ENCODE assay signal across 22 cellular contexts in genomic region chr3:105490045-105490444, GRCh38.
DNase-seq lines count a peak whose midpoint lies in the region; ATAC-seq and TF ChIP-seq lines count a peak whose summit lies in the region.
"Had no signal": no experiment of that assay in that cellular context is flagged by ENCODE, and none has a peak within 500 bp of the region (broad histone marks: within the 10 kb centered on the region; RNA-seq: fewer than 3 reads in every experiment).

No MANE protein-coding gene starts in this region.

- H3K9me3 Mint-ChIP-seq in neural progenitor cell: peaks cover 30% of the 10 kb centered on the region
- H3K9me3 Mint-ChIP-seq in activated naive CD4-positive, alpha-beta T cell treated with anti-CD3 and anti-CD28 coated beads, Interleukin-2, amount 50 U/mL, for 72 hours: peaks cover 4 to 10% of the 10 kb centered on the region in 2 donors
- H3K9me3 Mint-ChIP-seq in activated CD4-positive, alpha-beta T cell treated with anti-CD3 and anti-CD28 coated beads, Interleukin-2, amount 10 ng/mL, durations not matched to agents 24 days and 14 days: peaks cover 26% of the 10 kb centered on the region

- POLR2A ChIA-PET in PC-9 (lab: Charles Lee; ENCODE audit: unreplicated experiment): no interaction called here

- H3K9ac ChIP-seq in smooth muscle cell (ENCODE audit: low read depth) (no peak overlapping the region), neural progenitor cell (no peak overlapping the region)
- H3K9ac ChIP-seq: GM23248, KMS-11, SK-N-SH had no signal

- peaks cover 6% of the 10 kb centered on the region for H3K36me3 Mint-ChIP-seq in neural progenitor cell
- H3K36me3 Mint-ChIP-seq in activated naive CD4-positive, alpha-beta T cell treated with anti-CD3 and anti-CD28 coated beads, Interleukin-2, amount 50 U/mL, for 72 hours: peaks cover 14 to 24% of the 10 kb centered on the region in 2 donors
- peaks cover 5% of the 10 kb centered on the region for H3K36me3 Mint-ChIP-seq in activated CD4-positive, alpha-beta T cell treated with anti-CD3 and anti-CD28 coated beads, Interleukin-2, amount 10 ng/mL, durations not matched to agents 24 days and 14 days (ENCODE audit: low read depth)

- peaks cover 0 to 15% of the 10 kb centered on the region in 2 donors for H3K9me3 ChIP-seq in left lung
- no peaks in the 10 kb centered on the region for H3K9me3 ChIP-seq in smooth muscle cell (replicated peaks; ENCODE audit: low read depth)
- no peaks in the 10 kb centered on the region for H3K9me3 ChIP-seq in neural progenitor cell (ENCODE audit: low read depth)
- H3K9me3 ChIP-seq in PC-9 (ENCODE audit: insufficient read depth, low read depth): peaks cover 8% of the 10 kb centered on the region

- in situ Hi-C loops in brain microvascular endothelial cell (cut with HindIII; ENCODE audit: low pct_ligation_motif_present, low sequenced_read_pairs): no loop called here

- H3K4me1 ChIP-seq in left lung (no peaks in the 10 kb centered on the region), smooth muscle cell (ENCODE audit: low read depth) (peaks cover 13% of the 10 kb centered on the region), neural progenitor cell (peaks cover 4% of the 10 kb centered on the region), PC-9 (replicated peaks; ENCODE audit: insufficient read depth) (no peaks in the 10 kb centered on the region)

- DNase-seq in AG20443 (ENCODE audit: low spot score) (peak; percentile 11), brain microvascular endothelial cell (peak; percentile 37), left lung (no peak), smooth muscle cell (lab: John Stamatoyannopoulos, UW; ENCODE audit: unreplicated experiment) (no peak), neural progenitor cell (ENCODE audit: low spot score) (no peak), PC-9 (no peak)
- DNase-seq in activated naive CD4-positive, alpha-beta T cell treated with anti-CD3 and anti-CD28 coated beads, Interleukin-2, amount 50 U/mL, for 72 hours (ENCODE audit: low spot score in 2 of 2): no peak
- no peak for DNase-seq in activated CD4-positive, alpha-beta T cell treated with anti-CD3 and anti-CD28 coated beads, Interleukin-2, amount 10 ng/mL, durations not matched to agents 24 days and 14 days
- DNase-seq: BE2C, DMS79, GM23248, HCEC 1CT, NCI-H1092 treated with DMSO at 0.1 percent for 48 hours, NCI-H146, NCI-H2029, NCI-H2227 treated with DMSO at 0.1 percent for 48 hours, NCI-H510A, SIG-M5, SK-N-SH had no signal

- intact Hi-C loops in left lung (cut with DNase I): no loop called here
- intact Hi-C loops in PC-9 (cut with micrococcal nuclease; ENCODE audit: unreplicated experiment): no loop called here
- intact Hi-C loops in activated CD4-positive, alpha-beta T cell treated with anti-CD3 and anti-CD28 coated beads, Interleukin-2, amount 10 ng/mL, durations not matched to agents 24 days and 14 days (cut with micrococcal nuclease): no loop called here

- ATAC-seq in left lung: peak; percentile 79
- no peak for ATAC-seq in activated naive CD4-positive, alpha-beta T cell treated with anti-CD3 and anti-CD28 coated beads, Interleukin-2, amount 50 U/mL, for 72 hours
- ATAC-seq: GM12878, Panc1 had no signal

- peak overlapping the region; percentile 34 for H3K27ac ChIP-seq in brain microvascular endothelial cell
- no peak overlapping the region for H3K27ac ChIP-seq in left lung
- H3K27ac ChIP-seq in smooth muscle cell (ENCODE audit: low read depth): peak overlapping the region; percentile 73
- no peak overlapping the region for H3K27ac ChIP-seq in neural progenitor cell
- no peak overlapping the region for H3K27ac ChIP-seq in PC-9
- H3K27ac ChIP-seq: GM23248, KMS-11 had no signal

- no peaks in the 10 kb centered on the region for H3K27me3 Mint-ChIP-seq in neural progenitor cell (ENCODE audit: insufficient read depth, low read depth)
- H3K27me3 Mint-ChIP-seq in activated CD4-positive, alpha-beta T cell treated with anti-CD3 and anti-CD28 coated beads, Interleukin-2, amount 10 ng/mL, durations not matched to agents 24 days and 14 days: no peaks in the 10 kb centered on the region

- H3K27me3 ChIP-seq in brain microvascular endothelial cell (replicated peaks) (no peaks in the 10 kb centered on the region), left lung (no peaks in the 10 kb centered on the region), smooth muscle cell (ENCODE audit: low read depth) (no peaks in the 10 kb centered on the region), neural progenitor cell (no peaks in the 10 kb centered on the region), PC-9 (ENCODE audit: insufficient read depth, low read depth) (no peaks in the 10 kb centered on the region)
- H3K27me3 ChIP-seq: BE2C had no signal

- TF ChIP-seq CTCF in brain microvascular endothelial cell (IDR thresholded peaks at IDR 0.05; ENCODE audit: low read depth, low read length, missing control alignments) (no peak), left lung (IDR thresholded peaks at IDR 0.05) (no peak), smooth muscle cell (IDR thresholded peaks at IDR 0.05; ENCODE audit: borderline replicate concordance, insufficient read depth, poor library complexity, severe bottlenecking) (no peak), neural progenitor cell (IDR thresholded peaks at IDR 0.05) (no peak), PC-9 (conservative IDR thresholded peaks at IDR 0.05) (no peak)

- H2AFZ ChIP-seq in smooth muscle cell (ENCODE audit: low read depth) (no peak overlapping the region), neural progenitor cell (replicated peaks) (no peak overlapping the region), PC-9 (no peak overlapping the region)
- H2AFZ ChIP-seq: GM23248 had no signal

- H3F3A ChIP-seq in smooth muscle cell (ENCODE audit: low read depth): peaks cover 17% of the 10 kb centered on the region
- no peaks in the 10 kb centered on the region for H3F3A ChIP-seq in neural progenitor cell (ENCODE audit: low read depth)
- H3F3A ChIP-seq in PC-9 (ENCODE audit: insufficient read depth, low read depth): no peaks in the 10 kb centered on the region

- peak overlapping the region; percentile 66 for H3K4me2 ChIP-seq in smooth muscle cell
- H3K4me2 ChIP-seq in neural progenitor cell: no peak overlapping the region
- H3K4me2 ChIP-seq in PC-9: no peak overlapping the region
- H3K4me2 ChIP-seq: KMS-11, SK-N-SH had no signal

- CTCF ChIA-PET in PC-9 (lab: Charles Lee): no interaction called here

- no peak overlapping the region for H3K4me3 ChIP-seq in brain microvascular endothelial cell (ENCODE audit: low read depth, low read length)
- H3K4me3 ChIP-seq in left lung: no peak overlapping the region
- no peak overlapping the region for H3K4me3 ChIP-seq in smooth muscle cell
- H3K4me3 ChIP-seq in neural progenitor cell: no peak overlapping the region
- H3K4me3 ChIP-seq in PC-9: no peak overlapping the region
- H3K4me3 ChIP-seq: GM12878, GM23248 had no signal

- H3K36me3 ChIP-seq in brain microvascular endothelial cell (replicated peaks) (no peaks in the 10 kb centered on the region), left lung (peaks cover 0 to 7% of the 10 kb centered on the region in 2 donors), smooth muscle cell (ENCODE audit: low read depth) (no peaks in the 10 kb centered on the region), neural progenitor cell (no peaks in the 10 kb centered on the region), PC-9 (ENCODE audit: low read depth) (no peaks in the 10 kb centered on the region)

- H3K27ac Mint-ChIP-seq in neural progenitor cell: no peak overlapping the region
- H3K27ac Mint-ChIP-seq in activated naive CD4-positive, alpha-beta T cell treated with anti-CD3 and anti-CD28 coated beads, Interleukin-2, amount 50 U/mL, for 72 hours: no peak overlapping the region
- no peak overlapping the region for H3K27ac Mint-ChIP-seq in activated CD4-positive, alpha-beta T cell treated with anti-CD3 and anti-CD28 coated beads, Interleukin-2, amount 10 ng/mL, durations not matched to agents 24 days and 14 days

- no peaks in the 10 kb centered on the region for H4K20me1 ChIP-seq in smooth muscle cell (ENCODE audit: low read depth)
- no peaks in the 10 kb centered on the region for H4K20me1 ChIP-seq in neural progenitor cell (ENCODE audit: low read depth)
- H4K20me1 ChIP-seq in PC-9 (ENCODE audit: insufficient read depth): no peaks in the 10 kb centered on the region

- H3K4me1 Mint-ChIP-seq in neural progenitor cell: no peaks in the 10 kb centered on the region
- H3K4me1 Mint-ChIP-seq in activated CD4-positive, alpha-beta T cell treated with anti-CD3 and anti-CD28 coated beads, Interleukin-2, amount 10 ng/mL, durations not matched to agents 24 days and 14 days: no peaks in the 10 kb centered on the region

- no TSS peak for BruUV-seq in PC-9 (replicated peaks; lab: Mats Ljungman, UMichigan)

- H3K4me3 Mint-ChIP-seq in neural progenitor cell: no peak overlapping the region
- no peak overlapping the region for H3K4me3 Mint-ChIP-seq in activated CD4-positive, alpha-beta T cell treated with anti-CD3 and anti-CD28 coated beads, Interleukin-2, amount 10 ng/mL, durations not matched to agents 24 days and 14 days

- H3K79me2 ChIP-seq in smooth muscle cell (ENCODE audit: low read depth): peaks cover 90% of the 10 kb centered on the region
- no peaks in the 10 kb centered on the region for H3K79me2 ChIP-seq in neural progenitor cell (ENCODE audit: low read depth)
- H3K79me2 ChIP-seq in PC-9 (ENCODE audit: low read depth): no peaks in the 10 kb centered on the region

- WGBS in smooth muscle cell (ENCODE audit: low lambda C conversion rate): 50% methylated on average over 4 of the region's 4 CpGs

- no peaks in the 10 kb centered on the region for H3K9me2 ChIP-seq in PC-9 (ENCODE audit: insufficient read depth)
- H3K9me2 ChIP-seq: SK-N-SH had no signal

Comparison
In these comparisons a context has a peak if more than half of its experiments do, and no peak if none do; other contexts are left out.
1. DNase-seq: peak in AG20443 (single experiment) and brain microvascular endothelial cell (single experiment); none in left lung (0 of 2), smooth muscle cell (single experiment), neural progenitor cell (single experiment), PC-9 (0 of 2), activated naive CD4-positive, alpha-beta T cell treated with anti-CD3 and anti-CD28 coated beads, Interleukin-2, amount 50 U/mL, for 72 hours (0 of 2) and activated CD4-positive, alpha-beta T cell treated with anti-CD3 and anti-CD28 coated beads, Interleukin-2, amount 10 ng/mL, durations not matched to agents 24 days and 14 days (single experiment).
2. H3K27ac ChIP-seq: peak in brain microvascular endothelial cell (single experiment) and smooth muscle cell (single experiment); none in left lung (0 of 2), neural progenitor cell (single experiment) and PC-9 (single experiment).